ENCODE assay signal across 8 cellular contexts in the genomic region with DNA sequence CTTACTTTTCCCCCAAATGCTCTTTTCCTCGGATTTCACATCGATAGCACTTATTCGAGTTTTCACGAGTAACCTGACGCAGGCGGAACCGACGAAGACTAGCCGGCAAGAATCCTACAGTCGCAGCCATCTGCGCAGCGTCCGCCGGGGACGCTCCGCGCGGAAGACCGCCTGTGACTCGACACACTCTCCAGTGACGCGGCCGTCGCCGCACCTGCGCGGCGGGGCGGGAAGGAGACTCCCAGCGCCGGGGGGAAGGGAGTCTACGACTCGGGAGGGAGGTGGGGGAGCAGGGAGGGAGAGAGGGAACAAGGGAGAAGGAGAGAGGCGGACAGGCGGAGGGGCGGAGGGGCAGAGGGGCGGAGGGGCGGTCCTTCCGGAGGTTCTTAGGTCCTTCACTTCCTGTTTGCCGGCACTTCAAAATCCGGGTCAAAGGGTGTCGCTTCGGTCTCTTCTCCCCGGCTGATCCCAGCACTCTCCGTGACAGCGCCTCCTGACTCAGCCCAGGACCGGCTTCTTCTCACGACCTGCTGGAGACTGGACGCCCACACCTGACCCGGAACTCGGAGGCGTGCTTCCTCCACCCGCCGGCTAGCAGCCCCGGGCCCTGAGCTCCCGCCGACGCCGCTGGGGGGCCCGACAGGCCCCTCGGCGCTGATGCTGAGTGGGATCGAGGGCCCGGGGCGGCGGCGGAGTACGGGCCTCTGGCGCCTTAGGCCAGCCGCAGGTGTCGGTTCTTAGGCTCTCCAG. TPM values are rescaled to one million over a fixed set of nuclear protein-coding genes. Genes with fewer than 3 reads are reported as not detected.
DNase-seq lines count a peak whose midpoint lies in the region; ATAC-seq, FAIRE-seq and TF ChIP-seq lines count a peak whose summit lies in the region.

A gene with protein sequence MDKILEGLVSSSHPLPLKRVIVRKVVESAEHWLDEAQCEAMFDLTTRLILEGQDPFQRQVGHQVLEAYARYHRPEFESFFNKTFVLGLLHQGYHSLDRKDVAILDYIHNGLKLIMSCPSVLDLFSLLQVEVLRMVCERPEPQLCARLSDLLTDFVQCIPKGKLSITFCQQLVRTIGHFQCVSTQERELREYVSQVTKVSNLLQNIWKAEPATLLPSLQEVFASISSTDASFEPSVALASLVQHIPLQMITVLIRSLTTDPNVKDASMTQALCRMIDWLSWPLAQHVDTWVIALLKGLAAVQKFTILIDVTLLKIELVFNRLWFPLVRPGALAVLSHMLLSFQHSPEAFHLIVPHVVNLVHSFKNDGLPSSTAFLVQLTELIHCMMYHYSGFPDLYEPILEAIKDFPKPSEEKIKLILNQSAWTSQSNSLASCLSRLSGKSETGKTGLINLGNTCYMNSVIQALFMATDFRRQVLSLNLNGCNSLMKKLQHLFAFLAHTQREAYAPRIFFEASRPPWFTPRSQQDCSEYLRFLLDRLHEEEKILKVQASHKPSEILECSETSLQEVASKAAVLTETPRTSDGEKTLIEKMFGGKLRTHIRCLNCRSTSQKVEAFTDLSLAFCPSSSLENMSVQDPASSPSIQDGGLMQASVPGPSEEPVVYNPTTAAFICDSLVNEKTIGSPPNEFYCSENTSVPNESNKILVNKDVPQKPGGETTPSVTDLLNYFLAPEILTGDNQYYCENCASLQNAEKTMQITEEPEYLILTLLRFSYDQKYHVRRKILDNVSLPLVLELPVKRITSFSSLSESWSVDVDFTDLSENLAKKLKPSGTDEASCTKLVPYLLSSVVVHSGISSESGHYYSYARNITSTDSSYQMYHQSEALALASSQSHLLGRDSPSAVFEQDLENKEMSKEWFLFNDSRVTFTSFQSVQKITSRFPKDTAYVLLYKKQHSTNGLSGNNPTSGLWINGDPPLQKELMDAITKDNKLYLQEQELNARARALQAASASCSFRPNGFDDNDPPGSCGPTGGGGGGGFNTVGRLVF (plus strand): TSS at position 415 of the 750 bp plus-strand sequence. CDS start 534 bp downstream, outside the sequence.

- peak within 1 kb of the TSS; percentile 97 for H3K4me3 Mint-ChIP-seq in progenitor cell of endocrine pancreas (ENCODE audit: low read depth)

- no peaks in the 10 kb centered on the region for H3K9me3 Mint-ChIP-seq in progenitor cell of endocrine pancreas (ENCODE audit: low read depth)

- ATAC-seq in HG02840 (IDR thresholded peaks at IDR 0.05; ENCODE audit: low FRiP score, unreplicated experiment) = peak; percentile 78
- peak; percentile 96 for ATAC-seq in left cardiac atrium

- TF ChIP-seq CTCF in progenitor cell of endocrine pancreas (IDR thresholded peaks at IDR 0.05; ENCODE audit: unreplicated experiment) = peak; percentile 16

- DNase-seq in GM12891 (ENCODE audit: insufficient read length, low spot score) (peak; percentile 66), NCI-H1436 treated with DMSO at 0.1 percent for 48 hours (lab: John Stamatoyannopoulos, UW) (peak; percentile 74), T-helper 1 cell (peak; percentile 75 to 91 (median 84)), amniotic epithelial cell (ENCODE audit: low read depth) (peak; percentile 93), left cardiac atrium (peak; percentile 92), progenitor cell of endocrine pancreas (ENCODE audit: low spot score, unreplicated experiment) (peak; percentile 90), ureter (ENCODE audit: low spot score) (peak; percentile 95)

- intact Hi-C loops in left cardiac atrium (cut with DNase I) = loop anchor here in 1 of 2 donors (10.0 kb wide), 1 partner anchor 300 kb away; no protein-coding TSS in a partner anchor

- H3K4me1 Mint-ChIP-seq in progenitor cell of endocrine pancreas (ENCODE audit: low read depth) = peaks cover 40% of the 10 kb centered on the region

- no peaks in the 10 kb centered on the region for H3K36me3 Mint-ChIP-seq in progenitor cell of endocrine pancreas (ENCODE audit: insufficient read depth)

- TF ChIP-seq POLR2A in GM12891 (IDR thresholded peaks at IDR 0.05; ENCODE audit: low read depth, low read length) = peak; percentile 76

- H3K27ac Mint-ChIP-seq in progenitor cell of endocrine pancreas = peak within 1 kb of the TSS; percentile 98

- FAIRE-seq in GM12891 (lab: Jason Lieb, UNC) = peak; percentile 97

- H3K27me3 Mint-ChIP-seq in progenitor cell of endocrine pancreas = no peaks in the 10 kb centered on the region

TF ChIP-seq in GM12891, 5 proteins besides CTCF, POLR2A, EP300 and RAD21:
- peak; percentile 16 for TF ChIP-seq PAX5 (IDR thresholded peaks at IDR 0.05; ENCODE audit: insufficient read depth, low read length, severe bottlenecking)
- no peak for TF ChIP-seq POU2F2 (IDR thresholded peaks at IDR 0.05; ENCODE audit: low read depth, low read length)
- peak; percentile 80 for TF ChIP-seq TAF1 (IDR thresholded peaks at IDR 0.05; ENCODE audit: low read depth, low read length)
- peak; percentile 73; the same call in 1 of the 2 replicates for TF ChIP-seq POLR2AphosphoS5 (IDR thresholded peaks at IDR 0.05; ENCODE audit: low read depth, low read length)
- TF ChIP-seq SPI1 (IDR thresholded peaks at IDR 0.05; ENCODE audit: low read depth, low read length) = 0 out of 2 replicates have a peak, but pooled peaks have one; percentile 22

RNA-seq across cellular contexts. Expression of the gene that starts here (rescaled TPM):
- polyA plus RNA-seq in GM12891 (2012; ENCODE audit: low read depth, missing spikeins) = 6.5 TPM
- total RNA-seq in left cardiac atrium (10 to 100 TPM; 17.3 to 21.0 TPM), progenitor cell of endocrine pancreas (20.8 and 23.3 TPM in 2 replicates), ureter (20.5 TPM)

Comparison
In these comparisons a context has a peak if more than half of its experiments do, and no peak if none do; other contexts are left out.
1. Peak in every context shown above with its lines: DNase-seq and ATAC-seq.